ENCODE assay signal across 1 cellular context in the genomic region with DNA sequence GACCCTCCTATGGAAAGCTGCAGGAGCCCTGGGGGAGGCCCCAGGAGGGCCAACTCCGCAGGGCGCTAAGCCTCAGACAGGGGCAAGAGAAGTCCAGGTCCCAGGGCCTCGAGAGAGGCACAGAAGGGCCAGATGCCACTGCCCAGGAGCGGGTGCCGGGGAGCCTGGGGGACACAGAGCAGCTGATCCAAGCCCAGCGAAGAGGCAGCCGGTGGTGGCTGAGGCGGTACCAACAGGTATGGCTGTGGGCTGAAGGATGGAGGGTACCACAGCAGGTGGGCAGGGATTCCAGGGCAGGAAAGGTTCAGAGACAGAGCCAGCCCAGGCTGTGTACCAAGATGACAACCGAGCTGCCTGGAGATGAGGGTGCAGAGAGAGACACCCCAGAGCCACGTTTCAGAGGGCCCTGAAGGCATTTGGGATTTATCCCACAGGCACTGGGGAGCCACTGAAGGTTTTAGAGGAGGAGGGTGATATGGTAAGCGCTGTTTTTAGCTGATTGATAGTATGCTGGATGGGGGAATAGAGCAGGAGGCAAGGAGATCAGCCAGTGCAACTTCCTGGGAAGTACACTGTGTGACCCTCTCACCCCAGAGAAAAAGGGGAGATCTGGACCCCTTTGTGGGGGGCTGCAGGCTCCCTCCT.
A peak's percentile ranks its signal among the peaks of the same experiment; 100 is the strongest.
TF ChIP-seq lines count a peak whose summit lies in the region.

No MANE protein-coding gene starts in this region.

TF ChIP-seq in HepG2, 621 proteins besides CTCF, POLR2A, EP300 and RAD21:
- no peak for TF ChIP-seq FUBP1 (CRISPR knock-in tag; IDR thresholded peaks at IDR 0.05; ENCODE audit: borderline replicate concordance)
- TF ChIP-seq RXRA (CRISPR knock-in tag; IDR thresholded peaks at IDR 0.05), result 0 out of 2 replicates have a peak, but pooled peaks have one; percentile 12
- TF ChIP-seq ZMYM3 (CRISPR knock-in tag; IDR thresholded peaks at IDR 0.05), result peak; percentile 67
